In the genomic region with DNA sequence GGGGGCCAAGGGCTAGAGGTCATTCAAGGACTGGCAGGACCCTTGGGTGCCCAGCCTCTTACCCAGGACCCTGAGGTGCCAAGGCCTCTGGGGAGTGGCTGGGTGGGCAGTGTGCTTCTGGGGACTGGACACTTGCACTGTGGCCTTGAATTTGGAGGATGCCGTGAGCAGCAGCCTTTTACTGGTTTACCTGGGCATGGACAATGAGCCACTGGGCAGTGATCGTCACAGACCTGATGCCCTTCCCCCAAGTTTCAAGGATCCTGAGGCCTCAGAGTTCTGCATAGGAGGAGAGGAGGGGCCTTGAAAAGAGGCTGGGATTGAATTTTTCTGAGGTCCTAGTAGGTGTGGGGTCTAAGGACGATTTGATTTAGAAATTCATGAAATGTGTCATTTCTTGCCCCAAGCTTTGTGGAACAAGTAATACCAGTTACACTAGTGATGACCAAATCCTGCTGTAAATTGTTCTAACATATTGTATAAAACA, we compare ENCODE assay signal across 12 cellular contexts.
DNase-seq lines count a peak whose midpoint lies in the region; ATAC-seq, FAIRE-seq and TF ChIP-seq lines count a peak whose summit lies in the region.
"Had no signal": no experiment of that assay in that cellular context is flagged by ENCODE, and none has a peak within 500 bp of the region (broad histone marks: within the 10 kb centered on the region; RNA-seq: fewer than 3 reads in every experiment).

No MANE protein-coding gene starts in this region.

- peak overlapping the region; percentile 81 to 82 for H3K27ac ChIP-seq in esophagus (ENCODE audit: low read depth in 2 of 2, low read length in 1 of 2)

- peaks cover 4 to 9% of the 10 kb centered on the region in 2 donors for H3K4me1 ChIP-seq in esophagus (ENCODE audit: control insufficient read depth in 2 of 2, insufficient read depth in 2 of 2, low read length in 1 of 2)

- DNase-seq in DMS53 (lab: John Stamatoyannopoulos, UW) (peak; percentile 67), RCC 7860 (ENCODE audit: low spot score) (peak; percentile 65), osteocyte (ENCODE audit: extremely low spot score, unreplicated experiment) (no peak), NCI-H524 (lab: John Stamatoyannopoulos, UW) (no peak), NCI-H2107 (lab: John Stamatoyannopoulos, UW) (no peak)
- DNase-seq: activated gamma-delta T cell; CD4-positive, alpha-beta T cell; midbrain; NCI-H748 treated with DMSO at 0.1 percent for 48 hours had no signal

- WGBS in esophagus, 2 donors: 68 to 76% methylated on average over 3 of the region's 3 CpGs

- H3K4me3 Mint-ChIP-seq in osteocyte (ENCODE audit: unreplicated experiment): peak overlapping the region; percentile 31
- H3K4me3 Mint-ChIP-seq: CD4-positive, alpha-beta T cell had no signal

- H3K9me3 Mint-ChIP-seq in osteocyte (ENCODE audit: unreplicated experiment): no peaks in the 10 kb centered on the region
- H3K9me3 Mint-ChIP-seq: CD4-positive, alpha-beta T cell had no signal

- H3K27me3 Mint-ChIP-seq in osteocyte (ENCODE audit: unreplicated experiment): no peaks in the 10 kb centered on the region

- peak overlapping the region; percentile 94 for H3K27ac Mint-ChIP-seq in osteocyte (ENCODE audit: unreplicated experiment)
- H3K27ac Mint-ChIP-seq: CD4-positive, alpha-beta T cell had no signal

- H3K9me3 ChIP-seq in esophagus (ENCODE audit: control insufficient read depth in 2 of 2, insufficient read depth in 1 of 2, low read depth in 1 of 2, low read length in 1 of 2): no peaks in the 10 kb centered on the region

- H3K4me3 ChIP-seq in esophagus (ENCODE audit: low read depth in 1 of 2, low read length in 2 of 2): peak overlapping the region in 1 of 2 donors; percentile 1

- no peaks in the 10 kb centered on the region for H3K36me3 Mint-ChIP-seq in osteocyte (ENCODE audit: unreplicated experiment)

- H3K27me3 ChIP-seq in esophagus (ENCODE audit: control insufficient read depth in 1 of 2, insufficient read depth in 2 of 2, low read length in 2 of 2): no peaks in the 10 kb centered on the region

- TF ChIP-seq CTCF in osteocyte (IDR thresholded peaks at IDR 0.05): no peak

- peaks cover 58% of the 10 kb centered on the region for H3K4me1 Mint-ChIP-seq in osteocyte (ENCODE audit: unreplicated experiment)

- no peaks in the 10 kb centered on the region for H3K36me3 ChIP-seq in esophagus (ENCODE audit: control insufficient read depth in 2 of 2, insufficient read depth in 2 of 2, low read length in 1 of 2)

- ATAC-seq in GM19395 (IDR thresholded peaks at IDR 0.05; ENCODE audit: unreplicated experiment) (no peak), GM19452 (IDR thresholded peaks at IDR 0.05; ENCODE audit: unreplicated experiment) (no peak)

- no peak for FAIRE-seq in RCC 7860 (lab: Jason Lieb, UNC)

Comparison
In these comparisons a context has a peak if more than half of its experiments do, and no peak if none do; other contexts are left out.
1. DNase-seq: peak in DMS53 (single experiment) and RCC 7860 (single experiment); none in osteocyte (single experiment), NCI-H524 (0 of 2) and NCI-H2107 (single experiment).